ENCODE assay signal across 1 cellular context in genomic region chr3:32106929-32107362, GRCh38.
TF ChIP-seq lines count a peak whose summit lies in the region.

No MANE protein-coding gene starts in this region.

TF ChIP-seq in SK-N-SH treated with all-trans-retinoic acid at 6 μM for 48 hours, 23 proteins besides CTCF, POLR2A, EP300 and RAD21 (continued from another document):
- TF ChIP-seq ARNTL (CRISPR knock-in tag; IDR thresholded peaks at IDR 0.05; ENCODE audit: borderline replicate concordance, low read depth), result no peak
